In the genomic region with DNA sequence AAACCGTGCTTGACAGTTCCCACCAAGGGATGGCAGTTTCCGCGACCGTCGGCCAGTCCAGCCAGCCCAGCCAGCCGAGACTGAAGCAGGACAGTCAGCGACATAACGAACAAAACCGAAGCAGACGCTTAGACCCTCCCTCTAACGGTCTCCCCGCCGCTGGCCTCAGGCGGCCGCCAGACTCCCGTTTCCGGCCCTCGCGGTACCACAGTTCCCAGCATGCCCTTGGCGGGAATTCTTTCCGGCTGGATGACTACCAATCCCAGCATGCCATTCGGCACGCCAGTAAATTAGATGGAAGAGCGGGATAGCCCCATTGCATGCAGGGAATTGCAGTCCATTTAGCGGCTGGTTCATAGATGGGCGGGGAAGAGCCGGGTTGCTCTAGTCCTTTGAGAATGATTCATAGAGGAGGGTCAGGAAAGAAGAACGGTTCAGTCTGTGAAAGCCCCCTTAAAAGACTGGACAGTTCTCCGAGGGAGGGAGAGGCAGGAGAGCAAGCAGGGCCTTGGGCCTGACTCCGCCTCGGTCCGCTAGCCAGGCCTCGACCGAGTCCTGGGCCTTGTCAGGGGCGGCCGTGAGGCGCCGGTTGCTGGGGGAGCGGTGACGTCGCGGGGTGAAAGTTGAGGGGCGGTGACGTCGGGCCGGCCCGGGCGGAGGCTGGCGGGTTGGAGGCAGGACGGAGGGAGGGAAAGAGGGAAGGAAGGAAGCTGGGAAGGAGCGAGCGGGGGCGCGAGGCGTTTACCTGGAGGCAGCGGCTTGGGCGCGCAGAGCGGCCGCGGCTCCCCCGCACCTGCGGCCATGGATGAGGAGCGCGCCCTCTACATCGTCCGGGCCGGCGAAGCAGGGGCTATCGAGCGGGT, we compare ENCODE assay signal across 1 cellular context.
TF ChIP-seq lines count a peak whose summit lies in the region.

A gene with protein sequence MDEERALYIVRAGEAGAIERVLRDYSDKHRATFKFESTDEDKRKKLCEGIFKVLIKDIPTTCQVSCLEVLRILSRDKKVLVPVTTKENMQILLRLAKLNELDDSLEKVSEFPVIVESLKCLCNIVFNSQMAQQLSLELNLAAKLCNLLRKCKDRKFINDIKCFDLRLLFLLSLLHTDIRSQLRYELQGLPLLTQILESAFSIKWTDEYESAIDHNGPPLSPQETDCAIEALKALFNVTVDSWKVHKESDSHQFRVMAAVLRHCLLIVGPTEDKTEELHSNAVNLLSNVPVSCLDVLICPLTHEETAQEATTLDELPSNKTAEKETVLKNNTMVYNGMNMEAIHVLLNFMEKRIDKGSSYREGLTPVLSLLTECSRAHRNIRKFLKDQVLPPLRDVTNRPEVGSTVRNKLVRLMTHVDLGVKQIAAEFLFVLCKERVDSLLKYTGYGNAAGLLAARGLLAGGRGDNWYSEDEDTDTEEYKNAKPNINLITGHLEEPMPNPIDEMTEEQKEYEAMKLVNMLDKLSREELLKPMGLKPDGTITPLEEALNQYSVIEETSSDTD (plus strand): TSS at position 738 of the 863 bp plus-strand sequence. CDS start 64 bp downstream, at position 802.

TF ChIP-seq in IMR-90, 13 proteins besides CTCF, POLR2A, EP300 and RAD21:
- TF ChIP-seq CEBPB (IDR thresholded peaks at IDR 0.05; ENCODE audit: low read depth, low read length): no peak; the same call in 1 of the 2 replicates
- peak; percentile 16; the same call in 1 of the 2 replicates for TF ChIP-seq FOS (IDR thresholded peaks at IDR 0.05; ENCODE audit: low read depth, low read length)
- TF ChIP-seq MAZ (IDR thresholded peaks at IDR 0.05; ENCODE audit: borderline replicate concordance, low read depth, low read length): peak; percentile 57; the same call in 1 of the 2 replicates
TF ChIP-seq in IMR-90: peak in this region for 2.
